In the genomic region with DNA sequence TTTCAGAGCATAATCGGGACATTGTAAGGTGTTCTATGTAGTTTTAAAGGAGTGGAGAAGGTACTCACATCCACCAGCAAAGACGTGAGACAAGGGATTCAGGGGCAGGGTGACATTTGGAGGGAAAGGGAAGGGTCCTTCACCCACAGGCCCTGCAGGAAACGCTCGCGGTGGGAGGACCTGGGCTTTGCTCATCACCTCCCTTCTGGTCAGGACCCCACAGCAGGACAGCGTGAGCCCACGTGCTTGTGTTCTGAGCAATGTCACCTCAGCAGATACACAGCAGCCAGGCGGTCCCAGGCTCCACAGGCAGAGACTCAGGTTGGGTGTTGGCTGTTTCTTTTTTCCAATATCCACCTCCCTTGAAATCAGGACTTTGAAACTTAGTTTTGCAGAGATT, we compare ENCODE assay signal across 19 cellular contexts. TPM values are rescaled to one million over a fixed set of nuclear protein-coding genes. Genes with fewer than 3 reads are reported as not detected.
DNase-seq lines count a peak whose midpoint lies in the region; ATAC-seq, FAIRE-seq and TF ChIP-seq lines count a peak whose summit lies in the region.
"Had no signal": no experiment of that assay in that cellular context is flagged by ENCODE, and none has a peak within 500 bp of the region (broad histone marks: within the 10 kb centered on the region; RNA-seq: fewer than 3 reads in every experiment).

No MANE protein-coding gene starts in this region.

- no peak overlapping the region for H3K4me3 ChIP-seq in left ventricle myocardium inferior
- H3K4me3 ChIP-seq in neuronal stem cell (ENCODE audit: low read length in 2 of 2), result no peak overlapping the region
- H3K4me3 ChIP-seq in aorta (ENCODE audit: low read length in 2 of 2), result no peak overlapping the region
- H3K4me3 ChIP-seq: BLaER1 had no signal

- no peak overlapping the region for H3K4me3 Mint-ChIP-seq in central memory CD8-positive, alpha-beta T cell
- H3K4me3 Mint-ChIP-seq: CD4-positive, alpha-beta memory T cell had no signal

- intact Hi-C loops in left ventricle myocardium superior (cut with micrococcal nuclease), result no loop called here
- intact Hi-C loops in left ventricle myocardium inferior (cut with micrococcal nuclease), result no loop called here
- intact Hi-C loops in aorta (cut with DNase I), result no loop called here

- H2AFZ ChIP-seq in neuronal stem cell (ENCODE audit: low read length), result no peak overlapping the region

- H4K91ac ChIP-seq in neuronal stem cell (ENCODE audit: low read depth, low read length, poor library complexity), result no peak overlapping the region

- H2BK15ac ChIP-seq in neuronal stem cell (ENCODE audit: low read length), result peak overlapping the region; percentile 87

- H3K27ac Mint-ChIP-seq in central memory CD8-positive, alpha-beta T cell (ENCODE audit: low read depth), result peak overlapping the region; percentile 67
- H3K27ac Mint-ChIP-seq: CD14-positive monocyte; CD4-positive, alpha-beta memory T cell had no signal

- H4K8ac ChIP-seq in neuronal stem cell (ENCODE audit: low read depth, low read length), result no peak overlapping the region

- no peak overlapping the region for H3K9ac ChIP-seq in neuronal stem cell (ENCODE audit: low read depth, low read length, poor library complexity)
- H3K9ac ChIP-seq: BLaER1 had no signal

- no peak for TF ChIP-seq CTCF in left ventricle myocardium inferior (IDR thresholded peaks at IDR 0.05; ENCODE audit: borderline replicate concordance)

- H3K27me3 Mint-ChIP-seq in central memory CD8-positive, alpha-beta T cell, result peaks cover 68% of the 10 kb centered on the region

- H3K18ac ChIP-seq in neuronal stem cell (ENCODE audit: low read length), result peak overlapping the region; percentile 77

- no peak overlapping the region for H3K23ac ChIP-seq in neuronal stem cell (ENCODE audit: low read depth, low read length, poor library complexity)

- no peak overlapping the region for H3K4me2 ChIP-seq in neuronal stem cell (ENCODE audit: insufficient read depth, low read length, poor library complexity, severe bottlenecking)
- H3K4me2 ChIP-seq: BLaER1 had no signal

- H3K9me3 ChIP-seq in left ventricle myocardium inferior (replicated peaks), result no peaks in the 10 kb centered on the region
- H3K9me3 ChIP-seq in neuronal stem cell (replicated peaks in 1 of 2; ENCODE audit: control insufficient read depth in 2 of 2, insufficient read depth in 1 of 2, low read depth in 1 of 2, low read length in 2 of 2), result no peaks in the 10 kb centered on the region
- no peaks in the 10 kb centered on the region for H3K9me3 ChIP-seq in aorta (ENCODE audit: control insufficient read depth, low read length)
- H3K9me3 ChIP-seq: BLaER1 had no signal

- H3K4me1 Mint-ChIP-seq in central memory CD8-positive, alpha-beta T cell, result no peaks in the 10 kb centered on the region
- H3K4me1 Mint-ChIP-seq: CD4-positive, alpha-beta memory T cell had no signal

- H3K9me3 Mint-ChIP-seq in central memory CD8-positive, alpha-beta T cell, result no peaks in the 10 kb centered on the region

- ATAC-seq in left ventricle myocardium superior, result no peak
- no peak for ATAC-seq in central memory CD8-positive, alpha-beta T cell (replicated peaks; ENCODE audit: extremely low read depth, poor library complexity, severe bottlenecking)
- ATAC-seq in aorta (ENCODE audit: low FRiP score), result peak; percentile 22
- no peak for ATAC-seq in GM19395 (IDR thresholded peaks at IDR 0.05; ENCODE audit: unreplicated experiment)

- H3K27ac ChIP-seq in left ventricle myocardium inferior (replicated peaks) (no peak overlapping the region), neuronal stem cell (replicated peaks; ENCODE audit: low read length) (no peak overlapping the region), aorta (ENCODE audit: low read depth in 1 of 2, low read length in 2 of 2) (no peak overlapping the region)
- H3K27ac ChIP-seq: 22Rv1, BLaER1 had no signal

- peaks cover 15% of the 10 kb centered on the region for H3K4me1 ChIP-seq in left ventricle myocardium inferior
- peaks cover 14 to 22% of the 10 kb centered on the region in 2 donors for H3K4me1 ChIP-seq in neuronal stem cell (ENCODE audit: control insufficient read depth in 2 of 2, insufficient read depth in 1 of 2, low read depth in 1 of 2, low read length in 2 of 2)
- no peaks in the 10 kb centered on the region for H3K4me1 ChIP-seq in aorta (ENCODE audit: control insufficient read depth in 1 of 2, insufficient read depth in 2 of 2, low read length in 2 of 2)

- no peak for FAIRE-seq in GM19239 (lab: Jason Lieb, UNC)
- FAIRE-seq: GM12892, GM18507, H54 had no signal

- no CpG with 5 or more reads among the region's 8 CpGs for WGBS in neuronal stem cell (ENCODE audit: extremely low coverage in 2 of 2, insufficient read length in 2 of 2, insufficient replicate concordance in 1 of 2), 2 donors
- 89 to 92% methylated on average over 8 of the region's 8 CpGs for WGBS in aorta, 2 donors

- peak overlapping the region; percentile 46 for H2BK12ac ChIP-seq in neuronal stem cell (ENCODE audit: low read length)

- H3K27me3 ChIP-seq in left ventricle myocardium inferior (ENCODE audit: low read depth) (no peaks in the 10 kb centered on the region), neuronal stem cell (ENCODE audit: control insufficient read depth in 3 of 3, insufficient read depth in 3 of 3, low read depth in 1 of 3, low read length in 3 of 3) (no peaks in the 10 kb centered on the region), aorta (ENCODE audit: control insufficient read depth in 1 of 2, insufficient read depth in 2 of 2, low read length in 1 of 2) (no peaks in the 10 kb centered on the region)

- no peak overlapping the region for H3K14ac ChIP-seq in neuronal stem cell (ENCODE audit: low read length)

- DNase-seq in left ventricle myocardium superior, result peak; percentile 4
- DNase-seq in left ventricle myocardium inferior, result no peak
- no peak for DNase-seq in central memory CD8-positive, alpha-beta T cell (ENCODE audit: low spot score in 2 of 2)
- DNase-seq in neuronal stem cell (ENCODE audit: low spot score), result no peak
- DNase-seq in aorta, result no peak
- no peak for DNase-seq in SK-N-DZ (ENCODE audit: low spot score)
- DNase-seq in GM19239 (ENCODE audit: insufficient read length, low spot score), result no peak
- DNase-seq: CD4-positive, alpha-beta memory T cell; DMS153; DMS79; GDM1; HCEC 1CT had no signal

- H3K36me3 ChIP-seq in left ventricle myocardium inferior (no peaks in the 10 kb centered on the region), neuronal stem cell (replicated peaks in 1 of 2; ENCODE audit: control insufficient read depth in 2 of 2, insufficient read depth in 2 of 2, low read length in 2 of 2) (no peaks in the 10 kb centered on the region), aorta (ENCODE audit: control insufficient read depth in 1 of 2, insufficient read depth in 2 of 2, low read length in 1 of 2) (no peaks in the 10 kb centered on the region)
- H3K36me3 ChIP-seq: BLaER1 had no signal

- peak overlapping the region; percentile 78 for H2AK5ac ChIP-seq in neuronal stem cell (ENCODE audit: low read depth, low read length)

- H2BK120ac ChIP-seq in neuronal stem cell (ENCODE audit: low read depth, low read length), result no peak overlapping the region

- no peak overlapping the region for H3K4ac ChIP-seq in neuronal stem cell (ENCODE audit: low read length)

- H3K36me3 Mint-ChIP-seq in central memory CD8-positive, alpha-beta T cell (ENCODE audit: insufficient read depth), result no peaks in the 10 kb centered on the region
- H3K36me3 Mint-ChIP-seq: CD14-positive monocyte; CD4-positive, alpha-beta memory T cell had no signal

- no peaks in the 10 kb centered on the region for H3K79me1 ChIP-seq in neuronal stem cell (ENCODE audit: low read depth, low read length)

- H2BK5ac ChIP-seq in neuronal stem cell (ENCODE audit: low read length), result peak overlapping the region; percentile 26

RNA-seq across cellular contexts. Expression of a gene that starts 27.5 kb away (rescaled TPM):
- total RNA-seq in left ventricle myocardium superior (15.3 TPM), left ventricle myocardium inferior (11.7 TPM), aorta (10 to 100 TPM; 24.8 to 30.5 TPM)
- 66.9 TPM for polyA plus RNA-seq in neuronal stem cell (2013, experiment 1 of 2)
- 67.5 TPM for polyA plus RNA-seq in neuronal stem cell (2013, experiment 2 of 2)
- 1 to 10 TPM in 1 of 2 donors, under 1 TPM in 1; 0.13 to 4.0 TPM for polyA plus RNA-seq in aorta
- 2.6 and 3.0 TPM in 2 replicates for polyA plus RNA-seq in SK-N-DZ (2014; cell fraction: cytosol; rRNA removed)
- 7.3 and 9.7 TPM in 2 replicates for polyA plus RNA-seq in SK-N-DZ (2014; cell fraction: nucleus; rRNA removed)
- polyA plus RNA-seq: CD14-positive monocyte had no signal

RNA-seq across cellular contexts. Expression of a gene that starts 43.1 kb away (rescaled TPM):
- total RNA-seq in left ventricle myocardium superior, result 20.5 TPM
- total RNA-seq in left ventricle myocardium inferior, result 20.1 TPM
- polyA plus RNA-seq in neuronal stem cell (2013, experiment 1 of 2), result 18.0 TPM
- 17.8 TPM for polyA plus RNA-seq in neuronal stem cell (2013, experiment 2 of 2)
- 10 to 100 TPM; 30.2 to 38.5 TPM for total RNA-seq in aorta
- 10 to 100 TPM in 1 of 2 donors, 1 to 10 TPM in 1; 5.5 to 10.7 TPM for polyA plus RNA-seq in aorta
- 7.8 and 9.1 TPM in 2 replicates for polyA plus RNA-seq in SK-N-DZ (2014; cell fraction: cytosol; rRNA removed)
- polyA plus RNA-seq in SK-N-DZ (2014; cell fraction: nucleus; rRNA removed), result 13.9 and 18.7 TPM in 2 replicates
